24 cellular contexts compared by ENCODE assay signal in genomic region chr6:64301307-64302236, GRCh38.
DNase-seq lines count a peak whose midpoint lies in the region; ATAC-seq and TF ChIP-seq lines count a peak whose summit lies in the region.
"Had no signal": no experiment of that assay in that cellular context is flagged by ENCODE, and none has a peak within 500 bp of the region (broad histone marks: within the 10 kb centered on the region; RNA-seq: fewer than 3 reads in every experiment).

No MANE protein-coding gene starts in this region.

- H3K9me3 ChIP-seq in mucosa of descending colon: peaks cover 8% of the 10 kb centered on the region
- H3K9me3 ChIP-seq: MG63 had no signal

- DNase-seq in DMS153 treated with DMSO at 0.1 percent for 48 hours (lab: John Stamatoyannopoulos, UW; ENCODE audit: unreplicated experiment) (peak; percentile 21), HuH-7.5 (ENCODE audit: low spot score) (peak; percentile 28), SK-N-DZ (ENCODE audit: low spot score) (peak; percentile 26), mucosa of descending colon (peak in 1 of 3 donors; percentile 24), GM03348 (ENCODE audit: low spot score) (no peak), MV-4-11 (lab: John Stamatoyannopoulos, UW) (no peak)
- DNase-seq: C1 segment of cervical spinal cord; CD4-positive, alpha-beta memory T cell; COR-L47; DND-41; KBM-7; MG63; NCI-H1694; NCI-H2029 treated with DMSO at 0.1 percent for 48 hours; NCI-H2171; NCI-H226; NCI-H510A; NCI-H774; PC-9; Right ventricle myocardium superior; RPMI8226; SW 1271 had no signal

- TF ChIP-seq CTCF in mucosa of descending colon (IDR thresholded peaks at IDR 0.05): no peak

- intact Hi-C loops in mucosa of descending colon (cut with DNase I, micrococcal nuclease): no loop called here

- no peaks in the 10 kb centered on the region for H3K36me3 ChIP-seq in mucosa of descending colon (ENCODE audit: low read depth)
- H3K36me3 ChIP-seq: MG63 had no signal

- ATAC-seq in mucosa of descending colon: peak; percentile 90
- no peak for ATAC-seq in GM21786 (IDR thresholded peaks at IDR 0.05; ENCODE audit: unreplicated experiment)
- ATAC-seq: HCT116 had no signal

- H3K4me1 ChIP-seq in mucosa of descending colon (ENCODE audit: low read depth): no peaks in the 10 kb centered on the region

- H3K4me3 ChIP-seq in mucosa of descending colon: no peak overlapping the region
- H3K4me3 ChIP-seq: MG63, PC-9 had no signal

Comparison
In these comparisons a context has a peak if more than half of its experiments do, and no peak if none do; other contexts are left out.
1. DNase-seq: peak in DMS153 treated with DMSO at 0.1 percent for 48 hours (single experiment), HuH-7.5 (single experiment) and SK-N-DZ (single experiment); none in GM03348 (single experiment) and MV-4-11 (single experiment).